ENCODE assay signal across 9 cellular contexts in the genomic region with DNA sequence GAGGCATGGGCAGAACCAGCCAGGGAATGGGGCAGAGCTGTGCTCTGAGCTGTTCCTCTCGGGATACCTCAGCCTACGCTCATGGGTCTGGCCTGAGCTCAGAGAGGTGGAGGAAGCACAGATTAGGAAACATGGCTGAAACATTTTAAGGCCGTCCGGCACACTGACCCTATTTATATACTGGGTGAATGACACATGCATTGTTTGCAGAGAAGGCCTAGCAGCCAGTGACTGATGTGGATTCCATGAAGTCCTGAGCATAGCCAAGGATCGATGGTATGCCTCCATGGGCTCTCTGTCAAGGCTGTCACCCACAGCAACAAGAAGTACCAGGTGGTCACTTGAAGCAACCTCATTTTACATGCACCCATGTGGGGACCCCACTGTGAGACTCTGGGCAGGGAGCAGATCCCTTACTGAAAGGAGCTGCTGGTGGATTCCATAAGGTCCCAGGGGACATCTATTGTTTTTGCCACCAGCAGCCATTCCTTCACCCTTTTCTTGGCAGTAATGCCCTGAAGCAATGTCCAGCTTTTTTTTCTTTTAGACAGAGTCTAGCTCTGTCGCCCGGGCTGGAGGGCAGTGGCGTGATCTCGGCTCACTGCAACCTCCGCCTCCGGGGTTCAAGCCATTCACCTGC. TPM values are rescaled to one million over a fixed set of nuclear protein-coding genes. Genes with fewer than 3 reads are reported as not detected.
DNase-seq lines count a peak whose midpoint lies in the region; ATAC-seq and TF ChIP-seq lines count a peak whose summit lies in the region.
"Had no signal": no experiment of that assay in that cellular context is flagged by ENCODE, and none has a peak within 500 bp of the region (broad histone marks: within the 10 kb centered on the region; RNA-seq: fewer than 3 reads in every experiment).

No MANE protein-coding gene starts in this region.

- POLR2A ChIA-PET in HEK293T (lab: Yijun Ruan, JAX): interaction anchor here (0.8 kb wide), 1 partner anchor 9 kb away, joined by 3 read pairs; a partner anchor contains a TSS

- H4K20me1 ChIP-seq in DND-41 (ENCODE audit: insufficient read depth, low read length): peaks cover 32% of the 10 kb centered on the region

- H3K9ac ChIP-seq in DND-41 (ENCODE audit: low read depth, low read length): no peak overlapping the region

- ATAC-seq in DND-41 (ENCODE audit: insufficient read depth, low read depth) (no peak), lower lobe of right lung (no peak)

- WGBS in esophagus muscularis mucosa: 75% methylated on average over 10 of the region's 11 CpGs

- H3K4me1 ChIP-seq in DND-41 (ENCODE audit: insufficient read depth, low read length) (peaks cover 22% of the 10 kb centered on the region), lower lobe of right lung (peaks cover 23% of the 10 kb centered on the region), esophagus muscularis mucosa (peaks cover 33 to 45% (median 38%) of the 10 kb centered on the region in 4 donors)

- CTCF ChIA-PET in HEK293T (lab: Yijun Ruan, JAX): interaction anchor here (5.4 kb wide), 1 partner anchor 42 kb away, joined by 136 read pairs; no protein-coding TSS in a partner anchor

- peaks cover 31% of the 10 kb centered on the region for H3K79me2 ChIP-seq in DND-41 (ENCODE audit: insufficient read depth, low read length)

- H3K4me3 Mint-ChIP-seq in nephron: no peak overlapping the region

- peaks cover 35% of the 10 kb centered on the region for H3K36me3 ChIP-seq in DND-41 (ENCODE audit: insufficient read depth, low read length)
- H3K36me3 ChIP-seq in lower lobe of right lung: peaks cover 26% of the 10 kb centered on the region
- peaks cover 9 to 26% (median 16%) of the 10 kb centered on the region in 4 donors for H3K36me3 ChIP-seq in esophagus muscularis mucosa

- H3K27me3 Mint-ChIP-seq in nephron (ENCODE audit: low read depth): peaks cover 4% of the 10 kb centered on the region

- no peak overlapping the region for H2AFZ ChIP-seq in DND-41 (ENCODE audit: low read depth, low read length)

- peaks cover 46% of the 10 kb centered on the region for H3K4me1 Mint-ChIP-seq in nephron

- H3K27ac ChIP-seq in DND-41 (ENCODE audit: low read length) (peak overlapping the region; percentile 23; the same call in 1 of the 2 replicates), HL-60 (replicated peaks) (peak overlapping the region; percentile 48), lower lobe of right lung (no peak overlapping the region), esophagus muscularis mucosa (replicated peaks in 1 of 4) (no peak overlapping the region)

- H3K27ac Mint-ChIP-seq in nephron: peak overlapping the region; percentile 12 to 64 (median 60)

- H3K9me3 ChIP-seq in DND-41 (ENCODE audit: insufficient read depth, low read length, severe bottlenecking) (no peaks in the 10 kb centered on the region), lower lobe of right lung (no peaks in the 10 kb centered on the region), esophagus muscularis mucosa (no peaks in the 10 kb centered on the region)

- H3K36me3 Mint-ChIP-seq in nephron (ENCODE audit: low read depth): peaks cover 24% of the 10 kb centered on the region

- TF ChIP-seq POLR2A in esophagus muscularis mucosa (IDR thresholded peaks at IDR 0.05; ENCODE audit: low read depth): no peak

- no peaks in the 10 kb centered on the region for H3K27me3 ChIP-seq in DND-41 (ENCODE audit: insufficient read depth, low read length, poor library complexity)
- H3K27me3 ChIP-seq in HL-60 (ENCODE audit: insufficient read depth, poor library complexity, severe bottlenecking): no peaks in the 10 kb centered on the region
- no peaks in the 10 kb centered on the region for H3K27me3 ChIP-seq in lower lobe of right lung (ENCODE audit: low read depth)
- no peaks in the 10 kb centered on the region for H3K27me3 ChIP-seq in esophagus muscularis mucosa

- H3K4me2 ChIP-seq in DND-41 (ENCODE audit: insufficient read depth, low read length): no peak overlapping the region

- no peak for DNase-seq in DND-41
- no peak for DNase-seq in HL-60 (ENCODE audit: low read depth in 1 of 2, low spot score in 1 of 2)
- peak; percentile 29 for DNase-seq in cerebellar cortex (ENCODE audit: low spot score)
- DNase-seq in HPDE6-E6E7 (ENCODE audit: extremely low spot score): no peak
- DNase-seq in lower lobe of right lung: no peak
- DNase-seq in HEK293T (ENCODE audit: extremely low spot score): no peak
- DNase-seq in esophagus muscularis mucosa (ENCODE audit: extremely low spot score): no peak
- DNase-seq: NCI-H510A treated with DMSO at 0.1 percent for 48 hours had no signal

- no peaks in the 10 kb centered on the region for H3K9me3 Mint-ChIP-seq in nephron

- H3K4me3 ChIP-seq in DND-41 (ENCODE audit: low read depth in 1 of 2, low read length in 2 of 2): no peak overlapping the region
- no peak overlapping the region for H3K4me3 ChIP-seq in HL-60 (replicated peaks; ENCODE audit: insufficient read depth, low read length)
- no peak overlapping the region for H3K4me3 ChIP-seq in lower lobe of right lung
- H3K4me3 ChIP-seq in esophagus muscularis mucosa: no peak overlapping the region

- intact Hi-C loops in lower lobe of right lung (cut with DNase I): no loop called here
- intact Hi-C loops in esophagus muscularis mucosa (cut with DNase I): loop anchor here (10.0 kb wide), 1 partner anchor 232 kb away; no protein-coding TSS in a partner anchor

- TF ChIP-seq EP300 in esophagus muscularis mucosa (IDR thresholded peaks at IDR 0.05): no peak

- TF ChIP-seq CTCF in DND-41 (IDR thresholded peaks at IDR 0.05; ENCODE audit: borderline replicate concordance, extremely low read depth, low read length, poor library complexity, severe bottlenecking) (no peak), HL-60 (IDR thresholded peaks at IDR 0.05; ENCODE audit: insufficient read depth, low read length) (no peak), nephron (IDR thresholded peaks at IDR 0.05; ENCODE audit: unreplicated experiment in 3 of 3) (no peak), lower lobe of right lung (IDR thresholded peaks at IDR 0.05) (no peak), esophagus muscularis mucosa (IDR thresholded peaks at IDR 0.05) (no peak)

TF ChIP-seq in HEK293T, 16 proteins besides CTCF, POLR2A, EP300 and RAD21:
- TF ChIP-seq ZNF384 (IDR thresholded peaks at IDR 0.05) (no peak), ELF4 (IDR thresholded peaks at IDR 0.05) (no peak), CTBP1 (IDR thresholded peaks at IDR 0.05; ENCODE audit: borderline replicate concordance) (no peak), NFRKB (IDR thresholded peaks at IDR 0.05) (no peak), LEF1 (IDR thresholded peaks at IDR 0.05; ENCODE audit: borderline replicate concordance) (no peak), FOXA1 (IDR thresholded peaks at IDR 0.05) (no peak), HDGF (IDR thresholded peaks at IDR 0.05; ENCODE audit: borderline replicate concordance) (no peak), TARDBP (IDR thresholded peaks at IDR 0.05) (no peak), SP1 (IDR thresholded peaks at IDR 0.05) (no peak), L3MBTL2 (conservative IDR thresholded peaks at IDR 0.05) (no peak), FOXK2 (IDR thresholded peaks at IDR 0.05) (no peak), BHLHE40 (IDR thresholded peaks at IDR 0.05; ENCODE audit: borderline replicate concordance) (no peak), FOXM1 (IDR thresholded peaks at IDR 0.05; ENCODE audit: borderline replicate concordance) (no peak)
- TF ChIP-seq, protein P1, sequence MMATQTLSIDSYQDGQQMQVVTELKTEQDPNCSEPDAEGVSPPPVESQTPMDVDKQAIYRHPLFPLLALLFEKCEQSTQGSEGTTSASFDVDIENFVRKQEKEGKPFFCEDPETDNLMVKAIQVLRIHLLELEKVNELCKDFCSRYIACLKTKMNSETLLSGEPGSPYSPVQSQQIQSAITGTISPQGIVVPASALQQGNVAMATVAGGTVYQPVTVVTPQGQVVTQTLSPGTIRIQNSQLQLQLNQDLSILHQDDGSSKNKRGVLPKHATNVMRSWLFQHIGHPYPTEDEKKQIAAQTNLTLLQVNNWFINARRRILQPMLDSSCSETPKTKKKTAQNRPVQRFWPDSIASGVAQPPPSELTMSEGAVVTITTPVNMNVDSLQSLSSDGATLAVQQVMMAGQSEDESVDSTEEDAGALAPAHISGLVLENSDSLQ (IDR thresholded peaks at IDR 0.05): no peak

RNA-seq across cellular contexts. Expression of a gene that starts 8.4 kb away (rescaled TPM):
- 729 TPM for total RNA-seq in lower lobe of right lung
- 100 to 1,000 TPM; 571 to 894 (median 806) TPM for total RNA-seq in esophagus muscularis mucosa

Comparison
In these comparisons a context has a peak if more than half of its experiments do, and no peak if none do; other contexts are left out.
1. H3K27ac ChIP-seq: peak in DND-41 (single experiment) and HL-60 (single experiment); none in lower lobe of right lung (single experiment) and esophagus muscularis mucosa (0 of 4).